2 cellular contexts compared by ENCODE assay signal in the genomic region with DNA sequence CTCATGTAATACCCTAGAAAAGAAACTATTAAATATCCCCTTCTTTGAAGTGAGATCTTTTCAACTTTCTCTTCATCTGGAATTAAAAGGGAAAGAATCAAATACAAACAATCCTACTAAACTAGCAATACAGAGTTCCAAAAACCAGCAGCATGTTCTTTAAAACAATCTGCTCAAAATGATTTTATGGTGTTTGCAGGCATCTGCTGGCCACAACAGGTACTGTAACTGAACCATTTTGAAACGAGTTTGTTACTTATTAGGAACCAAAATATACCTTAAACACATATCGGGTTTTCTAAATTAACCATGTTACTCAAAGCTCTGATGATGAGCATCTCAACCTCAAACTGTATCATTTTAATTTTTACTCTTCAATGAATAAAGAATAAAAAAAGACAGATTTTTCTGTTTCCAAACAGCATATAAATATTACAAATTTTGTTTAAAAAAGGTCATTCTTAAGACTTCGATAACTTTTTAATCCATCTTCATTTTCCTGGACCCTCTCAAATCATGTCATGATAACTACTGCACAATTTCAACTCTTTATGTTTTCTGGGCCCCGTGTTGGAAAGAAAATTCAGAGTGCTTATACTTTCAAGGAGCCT.
TF ChIP-seq lines count a peak whose summit lies in the region.

No MANE protein-coding gene starts in this region.

TF ChIP-seq in IMR-90, 13 proteins besides CTCF, POLR2A, EP300 and RAD21:
- TF ChIP-seq MXI1 (IDR thresholded peaks at IDR 0.05; ENCODE audit: borderline replicate concordance, low read depth, low read length), result no peak
- no peak for TF ChIP-seq RCOR1 (IDR thresholded peaks at IDR 0.05; ENCODE audit: insufficient replicate concordance, low read length)
- TF ChIP-seq FOS (IDR thresholded peaks at IDR 0.05; ENCODE audit: low read depth, low read length), result no peak
- no peak for TF ChIP-seq NFE2L2 (IDR thresholded peaks at IDR 0.05; ENCODE audit: low read depth, low read length)
- TF ChIP-seq, protein P1, sequence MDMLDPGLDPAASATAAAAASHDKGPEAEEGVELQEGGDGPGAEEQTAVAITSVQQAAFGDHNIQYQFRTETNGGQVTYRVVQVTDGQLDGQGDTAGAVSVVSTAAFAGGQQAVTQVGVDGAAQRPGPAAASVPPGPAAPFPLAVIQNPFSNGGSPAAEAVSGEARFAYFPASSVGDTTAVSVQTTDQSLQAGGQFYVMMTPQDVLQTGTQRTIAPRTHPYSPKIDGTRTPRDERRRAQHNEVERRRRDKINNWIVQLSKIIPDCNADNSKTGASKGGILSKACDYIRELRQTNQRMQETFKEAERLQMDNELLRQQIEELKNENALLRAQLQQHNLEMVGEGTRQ (IDR thresholded peaks at IDR 0.05; ENCODE audit: low read depth, low read length), result no peak
- TF ChIP-seq, protein P2, sequence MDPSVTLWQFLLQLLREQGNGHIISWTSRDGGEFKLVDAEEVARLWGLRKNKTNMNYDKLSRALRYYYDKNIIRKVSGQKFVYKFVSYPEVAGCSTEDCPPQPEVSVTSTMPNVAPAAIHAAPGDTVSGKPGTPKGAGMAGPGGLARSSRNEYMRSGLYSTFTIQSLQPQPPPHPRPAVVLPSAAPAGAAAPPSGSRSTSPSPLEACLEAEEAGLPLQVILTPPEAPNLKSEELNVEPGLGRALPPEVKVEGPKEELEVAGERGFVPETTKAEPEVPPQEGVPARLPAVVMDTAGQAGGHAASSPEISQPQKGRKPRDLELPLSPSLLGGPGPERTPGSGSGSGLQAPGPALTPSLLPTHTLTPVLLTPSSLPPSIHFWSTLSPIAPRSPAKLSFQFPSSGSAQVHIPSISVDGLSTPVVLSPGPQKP (IDR thresholded peaks at IDR 0.05; ENCODE audit: borderline replicate concordance, low read depth, low read length), result no peak
- no peak for TF ChIP-seq CHD1 (IDR thresholded peaks at IDR 0.05; ENCODE audit: low read depth, low read length)
- no peak for TF ChIP-seq MAZ (IDR thresholded peaks at IDR 0.05; ENCODE audit: borderline replicate concordance, low read depth, low read length)
- no peak for TF ChIP-seq BHLHE40 (IDR thresholded peaks at IDR 0.05; ENCODE audit: low read depth, low read length)
- no peak for TF ChIP-seq RFX5 (IDR thresholded peaks at IDR 0.05; ENCODE audit: low read depth, low read length)
- TF ChIP-seq MAFK (IDR thresholded peaks at IDR 0.05; ENCODE audit: low read depth, low read length), result no peak
- no peak for TF ChIP-seq SMC3 (IDR thresholded peaks at IDR 0.05; ENCODE audit: low read depth, low read length)
- TF ChIP-seq CEBPB (IDR thresholded peaks at IDR 0.05; ENCODE audit: low read depth, low read length), result no peak

TF ChIP-seq in liver, 16 proteins besides CTCF, POLR2A, EP300 and RAD21:
- TF ChIP-seq FOXA2 (IDR thresholded peaks at IDR 0.05) (no peak), HNF4G (IDR thresholded peaks at IDR 0.05) (no peak), EGR1 (IDR thresholded peaks at IDR 0.05; ENCODE audit: low read depth in 2 of 2) (no peak), RXRA (IDR thresholded peaks at IDR 0.05) (no peak), YY1 (IDR thresholded peaks at IDR 0.05) (no peak), HNF4A (conservative IDR thresholded peaks at IDR 0.05) (no peak), JUND (IDR thresholded peaks at IDR 0.05) (no peak)
- TF ChIP-seq, protein P3, sequence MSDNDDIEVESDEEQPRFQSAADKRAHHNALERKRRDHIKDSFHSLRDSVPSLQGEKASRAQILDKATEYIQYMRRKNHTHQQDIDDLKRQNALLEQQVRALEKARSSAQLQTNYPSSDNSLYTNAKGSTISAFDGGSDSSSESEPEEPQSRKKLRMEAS (IDR thresholded peaks at IDR 0.05), result no peak
- TF ChIP-seq, protein P4, sequence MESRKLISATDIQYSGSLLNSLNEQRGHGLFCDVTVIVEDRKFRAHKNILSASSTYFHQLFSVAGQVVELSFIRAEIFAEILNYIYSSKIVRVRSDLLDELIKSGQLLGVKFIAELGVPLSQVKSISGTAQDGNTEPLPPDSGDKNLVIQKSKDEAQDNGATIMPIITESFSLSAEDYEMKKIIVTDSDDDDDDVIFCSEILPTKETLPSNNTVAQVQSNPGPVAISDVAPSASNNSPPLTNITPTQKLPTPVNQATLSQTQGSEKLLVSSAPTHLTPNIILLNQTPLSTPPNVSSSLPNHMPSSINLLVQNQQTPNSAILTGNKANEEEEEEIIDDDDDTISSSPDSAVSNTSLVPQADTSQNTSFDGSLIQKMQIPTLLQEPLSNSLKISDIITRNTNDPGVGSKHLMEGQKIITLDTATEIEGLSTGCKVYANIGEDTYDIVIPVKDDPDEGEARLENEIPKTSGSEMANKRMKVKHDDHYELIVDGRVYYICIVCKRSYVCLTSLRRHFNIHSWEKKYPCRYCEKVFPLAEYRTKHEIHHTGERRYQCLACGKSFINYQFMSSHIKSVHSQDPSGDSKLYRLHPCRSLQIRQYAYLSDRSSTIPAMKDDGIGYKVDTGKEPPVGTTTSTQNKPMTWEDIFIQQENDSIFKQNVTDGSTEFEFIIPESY (IDR thresholded peaks at IDR 0.05), result no peak
- TF ChIP-seq, protein P5, sequence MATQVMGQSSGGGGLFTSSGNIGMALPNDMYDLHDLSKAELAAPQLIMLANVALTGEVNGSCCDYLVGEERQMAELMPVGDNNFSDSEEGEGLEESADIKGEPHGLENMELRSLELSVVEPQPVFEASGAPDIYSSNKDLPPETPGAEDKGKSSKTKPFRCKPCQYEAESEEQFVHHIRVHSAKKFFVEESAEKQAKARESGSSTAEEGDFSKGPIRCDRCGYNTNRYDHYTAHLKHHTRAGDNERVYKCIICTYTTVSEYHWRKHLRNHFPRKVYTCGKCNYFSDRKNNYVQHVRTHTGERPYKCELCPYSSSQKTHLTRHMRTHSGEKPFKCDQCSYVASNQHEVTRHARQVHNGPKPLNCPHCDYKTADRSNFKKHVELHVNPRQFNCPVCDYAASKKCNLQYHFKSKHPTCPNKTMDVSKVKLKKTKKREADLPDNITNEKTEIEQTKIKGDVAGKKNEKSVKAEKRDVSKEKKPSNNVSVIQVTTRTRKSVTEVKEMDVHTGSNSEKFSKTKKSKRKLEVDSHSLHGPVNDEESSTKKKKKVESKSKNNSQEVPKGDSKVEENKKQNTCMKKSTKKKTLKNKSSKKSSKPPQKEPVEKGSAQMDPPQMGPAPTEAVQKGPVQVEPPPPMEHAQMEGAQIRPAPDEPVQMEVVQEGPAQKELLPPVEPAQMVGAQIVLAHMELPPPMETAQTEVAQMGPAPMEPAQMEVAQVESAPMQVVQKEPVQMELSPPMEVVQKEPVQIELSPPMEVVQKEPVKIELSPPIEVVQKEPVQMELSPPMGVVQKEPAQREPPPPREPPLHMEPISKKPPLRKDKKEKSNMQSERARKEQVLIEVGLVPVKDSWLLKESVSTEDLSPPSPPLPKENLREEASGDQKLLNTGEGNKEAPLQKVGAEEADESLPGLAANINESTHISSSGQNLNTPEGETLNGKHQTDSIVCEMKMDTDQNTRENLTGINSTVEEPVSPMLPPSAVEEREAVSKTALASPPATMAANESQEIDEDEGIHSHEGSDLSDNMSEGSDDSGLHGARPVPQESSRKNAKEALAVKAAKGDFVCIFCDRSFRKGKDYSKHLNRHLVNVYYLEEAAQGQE (IDR thresholded peaks at IDR 0.05), result no peak
